ENCODE assay signal across 35 cellular contexts in genomic region chr3:147471741-147472140, GRCh38.
"Had no signal": no experiment of that assay in that cellular context is flagged by ENCODE, and none has a peak within 500 bp of the region (broad histone marks: within the 10 kb centered on the region; RNA-seq: fewer than 3 reads in every experiment).

No MANE protein-coding gene starts in this region.

- H3K36me3 ChIP-seq: MG63 had no signal

- H3K4me3 ChIP-seq: MG63 had no signal

- DNase-seq: Kasumi-1, MG63, MM.1S, MV-4-11, NCI-H1048, NCI-H1092, NCI-H1092 treated with DMSO at 0.1 percent for 48 hours, NCI-H1105, NCI-H1105 treated with DMSO at 0.1 percent for 48 hours, NCI-H1417, NCI-H1417 treated with DMSO at 0.1 percent for 48 hours, NCI-H1436, NCI-H1436 treated with DMSO at 0.1 percent for 48 hours, NCI-H146, NCI-H1694, NCI-H1694 treated with DMSO at 0.1 percent for 48 hours, NCI-H187, NCI-H187 treated with DMSO at 0.1 percent for 48 hours, NCI-H1930, NCI-H2029, NCI-H2029 treated with DMSO at 0.1 percent for 48 hours, NCI-H2081, NCI-H2081 treated with DMSO at 0.1 percent for 48 hours, NCI-H2107, NCI-H2171, NCI-H2171 treated with DMSO at 0.1 percent for 48 hours, NCI-H2227 treated with DMSO at 0.1 percent for 48 hours, NCI-H226, NCI-H345, NCI-H446, NCI-H446 treated with DMSO at 0.1 percent for 48 hours, NCI-H510A, NCI-H510A treated with DMSO at 0.1 percent for 48 hours, NCI-H524, NCI-H524 treated with DMSO at 0.1 percent for 48 hours had no signal

- H3K27me3 ChIP-seq: MG63 had no signal
